Comparison of ENCODE assay signal across 30 cellular contexts in the genomic region with DNA sequence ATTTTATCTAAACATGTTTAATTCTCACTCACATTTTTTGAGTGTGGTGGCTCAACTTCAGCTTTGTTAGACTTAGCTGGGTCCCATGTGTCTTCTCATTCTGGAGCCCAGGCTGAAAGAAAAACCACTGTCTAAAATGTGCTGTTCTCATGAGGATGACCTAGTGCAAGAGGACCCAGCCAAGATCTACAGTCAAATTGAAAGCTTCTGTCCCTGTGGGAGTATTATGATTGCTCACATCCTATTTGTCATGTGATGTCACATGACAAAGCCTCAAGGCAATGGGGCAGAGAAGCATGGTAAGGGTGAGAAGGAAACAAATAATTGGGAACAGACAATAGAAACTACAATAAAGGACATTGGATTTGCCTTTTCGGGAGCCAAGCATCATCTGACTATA.
A peak's percentile ranks its signal among the peaks of the same experiment; 100 is the strongest.
DNase-seq lines count a peak whose midpoint lies in the region; ATAC-seq lines count a peak whose summit lies in the region.
"Had no signal": no experiment of that assay in that cellular context is flagged by ENCODE, and none has a peak within 500 bp of the region (broad histone marks: within the 10 kb centered on the region; RNA-seq: fewer than 3 reads in every experiment).

No MANE protein-coding gene starts in this region.

- no peaks in the 10 kb centered on the region for H3K4me1 Mint-ChIP-seq in activated CD4-positive, alpha-beta memory T cell treated with anti-CD3 and anti-CD28 coated beads for 36 hours (ENCODE audit: low read depth)
- no peaks in the 10 kb centered on the region for H3K4me1 Mint-ChIP-seq in CD4-positive, alpha-beta memory T cell
- H3K4me1 Mint-ChIP-seq: mesothelial cell of epicardium; naive B cell; stimulated activated naive B cell treated with anti-CD40 and anti-IgM and Interleukin-4, amounts not matched to agents 10 μg/mL and 1 μg/mL and 100 μg/mL, for 72 hours; T-helper 17 cell had no signal

- no peaks in the 10 kb centered on the region for H3K9me2 ChIP-seq in GM23248 (ENCODE audit: insufficient read depth)

- H3K36me3 Mint-ChIP-seq in activated CD4-positive, alpha-beta memory T cell treated with anti-CD3 and anti-CD28 coated beads for 36 hours: no peaks in the 10 kb centered on the region
- H3K36me3 Mint-ChIP-seq in CD4-positive, alpha-beta memory T cell: no peaks in the 10 kb centered on the region
- H3K36me3 Mint-ChIP-seq: activated naive CD8-positive, alpha-beta T cell; mesothelial cell of epicardium; naive B cell; stimulated activated naive B cell treated with anti-CD40 and anti-IgM and Interleukin-4, amounts not matched to agents 10 μg/mL and 1 μg/mL and 100 μg/mL, for 72 hours had no signal

- H2AFZ ChIP-seq in GM23248: no peak overlapping the region

- WGBS in GM23248 (ENCODE audit: low coverage in 1 of 2, low lambda C conversion rate in 2 of 2, missing lambda C conversion rate in 2 of 2), 2 experiments: 3% methylated on average over 1 of the region's 1 CpG

- no peaks in the 10 kb centered on the region for H3K9me3 ChIP-seq in GM23248 (ENCODE audit: low read depth)
- H3K9me3 ChIP-seq in CD4-positive, alpha-beta memory T cell (ENCODE audit: control insufficient read depth in 1 of 2, low read length in 2 of 2): no peaks in the 10 kb centered on the region
- H3K9me3 ChIP-seq: neutrophil, suprapubic skin had no signal

- intact Hi-C loops in activated CD4-positive, alpha-beta memory T cell treated with anti-CD3 and anti-CD28 coated beads for 36 hours (cut with micrococcal nuclease): no loop called here
- intact Hi-C loops in CD4-positive, alpha-beta memory T cell (cut with micrococcal nuclease): no loop called here

- in situ Hi-C loops in GM23248 (cut with MboI): no loop called here
- in situ Hi-C loops in SK-MEL-5 (cut with HindIII; ENCODE audit: low pct_unique_long_range_greater_than_20kb, low sequenced_read_pairs): no loop called here

- no peak overlapping the region for H3K4me3 Mint-ChIP-seq in activated CD4-positive, alpha-beta memory T cell treated with anti-CD3 and anti-CD28 coated beads for 36 hours
- no peak overlapping the region for H3K4me3 Mint-ChIP-seq in CD4-positive, alpha-beta memory T cell
- H3K4me3 Mint-ChIP-seq: activated CD8-positive, alpha-beta T cell treated with anti-CD3 and anti-CD28 coated beads for 36 hours; activated naive CD8-positive, alpha-beta T cell; mesothelial cell of epicardium; naive B cell; stimulated activated naive B cell treated with anti-CD40 and anti-IgM and Interleukin-4, amounts not matched to agents 10 μg/mL and 1 μg/mL and 100 μg/mL, for 72 hours; T-helper 17 cell had no signal

- no peaks in the 10 kb centered on the region for H4K20me1 ChIP-seq in GM23248 (ENCODE audit: insufficient read depth)
- H4K20me1 ChIP-seq: BLaER1 had no signal

- no peak overlapping the region for H3K9ac ChIP-seq in GM23248
- H3K9ac ChIP-seq: BLaER1 had no signal

- peak; percentile 60 for ATAC-seq in GM18861 (IDR thresholded peaks at IDR 0.05; ENCODE audit: unreplicated experiment)
- peak; percentile 67 for ATAC-seq in HG03432 (IDR thresholded peaks at IDR 0.05; ENCODE audit: unreplicated experiment)
- ATAC-seq: activated CD8-positive, alpha-beta T cell treated with anti-CD3 and anti-CD28 coated beads for 36 hours; SK-N-SH treated with all-trans-retinoic acid at 6 μM for 48 hours; T-helper 17 cell had no signal

- H3K27ac Mint-ChIP-seq in activated CD4-positive, alpha-beta memory T cell treated with anti-CD3 and anti-CD28 coated beads for 36 hours: no peak overlapping the region
- no peak overlapping the region for H3K27ac Mint-ChIP-seq in CD4-positive, alpha-beta memory T cell
- H3K27ac Mint-ChIP-seq: activated CD8-positive, alpha-beta T cell treated with anti-CD3 and anti-CD28 coated beads for 36 hours; activated naive CD8-positive, alpha-beta T cell; activated T-helper 2 cell treated with anti-CD3 and anti-CD28 coated beads, Interferon-gamma antibody, Interleukin-2, Interleukin-4, amounts not matched to agents 10 μg/mL and 5 μg/mL and 100 μg/mL, durations not matched to agents 14 hours and 24 hours and 36 hours; mesothelial cell of epicardium; naive B cell; progenitor cell of endocrine pancreas; stimulated activated naive B cell treated with anti-CD40 and anti-IgM and Interleukin-4, amounts not matched to agents 10 μg/mL and 1 μg/mL and 100 μg/mL, for 72 hours; T-helper 17 cell had no signal

- no peak overlapping the region for H3K27ac ChIP-seq in GM23248
- H3K27ac ChIP-seq in CD4-positive, alpha-beta memory T cell (ENCODE audit: low read depth, low read length): no peak overlapping the region
- H3K27ac ChIP-seq: BLaER1, neutrophil, suprapubic skin had no signal

- H3K36me3 ChIP-seq in GM23248 (ENCODE audit: low read depth): no peaks in the 10 kb centered on the region
- H3K36me3 ChIP-seq in CD4-positive, alpha-beta memory T cell (ENCODE audit: insufficient read depth, low read length): no peaks in the 10 kb centered on the region
- H3K36me3 ChIP-seq: BLaER1, neutrophil, suprapubic skin had no signal

- DNase-seq in GM23248: peak; percentile 2
- peak; percentile 3 for DNase-seq in SK-MEL-5 (ENCODE audit: low read depth, low spot score)
- DNase-seq in activated CD4-positive, alpha-beta memory T cell treated with anti-CD3 and anti-CD28 coated beads for 36 hours: no peak
- DNase-seq in NCI-H524 (lab: John Stamatoyannopoulos, UW): no peak
- no peak for DNase-seq in CD4-positive, alpha-beta memory T cell
- DNase-seq in dermis blood vessel endothelial cell: no peak
- DNase-seq: activated CD4-positive, alpha-beta T cell treated with anti-CD3 and anti-CD28 coated beads for 1 hour; activated CD8-positive, alpha-beta T cell treated with anti-CD3 and anti-CD28 coated beads for 36 hours; anterior cingulate cortex; COR-L47; DMS79; effector CD4-positive, alpha-beta T cell; GF-D8; glutamatergic neuron; HCEC 1CT; MV-4-11; naive B cell; NCI-H774; stimulated activated naive B cell treated with anti-CD40 and anti-IgM and Interleukin-4, amounts not matched to agents 10 μg/mL and 1 μg/mL and 100 μg/mL, for 72 hours; T-helper 17 cell had no signal

- no peaks in the 10 kb centered on the region for H3K4me1 ChIP-seq in GM23248 (ENCODE audit: insufficient read depth)
- H3K4me1 ChIP-seq in CD4-positive, alpha-beta memory T cell (ENCODE audit: insufficient read depth, low read length): no peaks in the 10 kb centered on the region
- H3K4me1 ChIP-seq: BLaER1, suprapubic skin had no signal

- no peaks in the 10 kb centered on the region for H3K27me3 Mint-ChIP-seq in activated CD4-positive, alpha-beta memory T cell treated with anti-CD3 and anti-CD28 coated beads for 36 hours
- no peaks in the 10 kb centered on the region for H3K27me3 Mint-ChIP-seq in CD4-positive, alpha-beta memory T cell
- H3K27me3 Mint-ChIP-seq: activated CD8-positive, alpha-beta T cell treated with anti-CD3 and anti-CD28 coated beads for 36 hours; activated naive CD8-positive, alpha-beta T cell; naive B cell; stimulated activated naive B cell treated with anti-CD40 and anti-IgM and Interleukin-4, amounts not matched to agents 10 μg/mL and 1 μg/mL and 100 μg/mL, for 72 hours; T-helper 17 cell had no signal

- no peaks in the 10 kb centered on the region for H3F3A ChIP-seq in GM23248 (ENCODE audit: insufficient read depth)

- POLR2A ChIA-PET in activated CD4-positive, alpha-beta memory T cell treated with anti-CD3 and anti-CD28 coated beads for 36 hours (lab: Charles Lee): no interaction called here
- POLR2A ChIA-PET in CD4-positive, alpha-beta memory T cell (lab: Charles Lee; ENCODE audit: partially characterized antibody): no interaction called here

- CTCF ChIA-PET in activated CD4-positive, alpha-beta memory T cell treated with anti-CD3 and anti-CD28 coated beads for 36 hours (lab: Charles Lee): no interaction called here
- CTCF ChIA-PET in CD4-positive, alpha-beta memory T cell (lab: Charles Lee; ENCODE audit: partially characterized antibody): no interaction called here

- no peaks in the 10 kb centered on the region for H3K79me2 ChIP-seq in GM23248 (ENCODE audit: insufficient read depth)

- peaks cover 4% of the 10 kb centered on the region for H3K9me3 Mint-ChIP-seq in activated CD4-positive, alpha-beta memory T cell treated with anti-CD3 and anti-CD28 coated beads for 36 hours
- peaks cover 0 to 5% (median 0%) of the 10 kb centered on the region in 8 donors for H3K9me3 Mint-ChIP-seq in CD4-positive, alpha-beta memory T cell
- H3K9me3 Mint-ChIP-seq: activated T-helper 2 cell treated with anti-CD3 and anti-CD28 coated beads, Interferon-gamma antibody, Interleukin-2, Interleukin-4, amounts not matched to agents 10 μg/mL and 5 μg/mL and 100 μg/mL, durations not matched to agents 14 hours and 24 hours and 36 hours had no signal

- no peaks in the 10 kb centered on the region for H3K27me3 ChIP-seq in GM23248 (replicated peaks; ENCODE audit: insufficient read depth)
- H3K27me3 ChIP-seq in CD4-positive, alpha-beta memory T cell (ENCODE audit: insufficient read depth, low read length): no peaks in the 10 kb centered on the region
- H3K27me3 ChIP-seq: BLaER1, neutrophil, suprapubic skin had no signal

- no peak overlapping the region for H3K4me3 ChIP-seq in GM23248
- no peak overlapping the region for H3K4me3 ChIP-seq in CD4-positive, alpha-beta memory T cell (ENCODE audit: low read length in 2 of 2)
- H3K4me3 ChIP-seq: BLaER1, suprapubic skin had no signal

- no peak overlapping the region for H3K4me2 ChIP-seq in GM23248 (ENCODE audit: unreplicated experiment)
- H3K4me2 ChIP-seq: BLaER1 had no signal

Comparison
In these comparisons a context has a peak if more than half of its experiments do, and no peak if none do; other contexts are left out.
1. DNase-seq: peak in GM23248 (single experiment) and SK-MEL-5 (single experiment); none in activated CD4-positive, alpha-beta memory T cell treated with anti-CD3 and anti-CD28 coated beads for 36 hours (single experiment), NCI-H524 (0 of 2), CD4-positive, alpha-beta memory T cell (0 of 5) and dermis blood vessel endothelial cell (single experiment).